In the genomic region with DNA sequence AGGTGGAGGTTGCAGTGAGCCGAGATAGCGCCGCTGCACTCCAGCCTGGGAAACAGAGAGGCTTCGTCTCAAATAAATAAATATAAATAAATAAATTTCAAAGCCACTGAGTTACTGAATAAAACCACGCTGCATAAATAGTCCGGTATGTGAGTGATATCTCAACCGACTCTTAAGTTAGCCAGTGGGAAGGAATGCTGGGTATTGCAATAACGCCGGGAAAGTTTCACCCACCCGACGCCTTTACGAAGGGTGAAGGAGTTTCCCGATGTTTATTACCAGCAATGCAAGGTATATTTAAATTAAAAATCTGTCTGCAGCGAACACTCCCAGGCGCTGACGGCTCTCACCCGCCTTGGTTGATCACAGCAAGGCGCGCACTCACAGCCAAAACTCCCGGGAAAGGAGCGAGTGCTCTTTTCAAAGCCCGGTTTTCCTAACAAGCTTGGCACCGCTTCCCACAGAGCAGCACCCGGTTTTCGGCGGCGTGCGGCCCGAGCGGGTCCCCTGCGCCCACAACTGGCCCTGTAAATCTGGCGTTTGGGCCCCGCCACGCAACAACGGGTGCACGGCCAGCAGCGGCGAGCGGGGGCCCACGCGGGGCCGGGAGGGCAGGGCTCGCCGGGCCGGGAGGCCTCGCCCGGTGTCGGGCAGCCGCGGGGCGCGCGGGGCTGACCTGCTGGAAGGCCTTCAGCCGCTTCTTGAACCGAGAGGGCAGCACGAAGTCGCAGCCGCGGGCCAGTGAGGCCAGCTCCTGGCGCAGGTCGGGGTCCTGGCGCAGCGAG, we compare ENCODE assay signal across 8 cellular contexts. TPM values are rescaled to one million over a fixed set of nuclear protein-coding genes. Genes with fewer than 3 reads are reported as not detected.
A peak's percentile ranks its signal among the peaks of the same experiment; 100 is the strongest.
DNase-seq lines count a peak whose midpoint lies in the region; ATAC-seq and TF ChIP-seq lines count a peak whose summit lies in the region.

No MANE protein-coding gene starts in this region.

- H3K4me3 ChIP-seq in foreskin fibroblast (ENCODE audit: low read depth in 1 of 2, low read length in 2 of 2): peak overlapping the region; percentile 43 to 51

- H3K27me3 Mint-ChIP-seq in activated B cell treated with CpG ODN at 0.5 μM for 24 hours: peaks cover 33% of the 10 kb centered on the region

- no peaks in the 10 kb centered on the region for H3K36me3 ChIP-seq in ES-I3 (ENCODE audit: insufficient read depth, low read length)

- ATAC-seq in activated B cell treated with CpG ODN at 0.5 μM for 24 hours (ENCODE audit: low read depth): no peak

- H3K9me3 ChIP-seq in ES-I3 (ENCODE audit: control insufficient read depth, insufficient read depth, low read length): no peaks in the 10 kb centered on the region

- peaks cover 13% of the 10 kb centered on the region for H3K4me1 ChIP-seq in ES-I3 (ENCODE audit: insufficient read depth, low read length)

- DNase-seq in activated B cell treated with CpG ODN at 0.5 μM for 24 hours (no peak), foreskin fibroblast (peak; percentile 15 to 48), retina (peak; percentile 48), NCI-H446 (lab: John Stamatoyannopoulos, UW) (no peak), COLO829 (ENCODE audit: low spot score) (no peak), cerebellar nuclear complex (lab: John Stamatoyannopoulos, UW) (no peak), T-helper 9 cell (no peak)

- no peaks in the 10 kb centered on the region for H3K9me3 Mint-ChIP-seq in activated B cell treated with CpG ODN at 0.5 μM for 24 hours

- H3K9ac ChIP-seq in ES-I3 (ENCODE audit: low read depth, low read length): peak overlapping the region; percentile 64

- peak overlapping the region; percentile 46 for H3K4me3 Mint-ChIP-seq in activated B cell treated with CpG ODN at 0.5 μM for 24 hours

- CTCF ChIA-PET in activated B cell treated with CpG ODN at 0.5 μM for 24 hours (lab: Charles Lee): no interaction called here

- no peaks in the 10 kb centered on the region for H3K36me3 Mint-ChIP-seq in activated B cell treated with CpG ODN at 0.5 μM for 24 hours (ENCODE audit: low read depth)

- H3K27ac Mint-ChIP-seq in activated B cell treated with CpG ODN at 0.5 μM for 24 hours: no peak overlapping the region

- intact Hi-C loops in activated B cell treated with CpG ODN at 0.5 μM for 24 hours (cut with micrococcal nuclease): no loop called here

- POLR2A ChIA-PET in activated B cell treated with CpG ODN at 0.5 μM for 24 hours (lab: Charles Lee): no interaction called here

- TF ChIP-seq CTCF in activated B cell treated with CpG ODN at 0.5 μM for 24 hours (IDR thresholded peaks at IDR 0.05) (no peak), foreskin fibroblast (IDR thresholded peaks at IDR 0.05; ENCODE audit: low read depth, low read length) (no peak)

- H3K4me1 Mint-ChIP-seq in activated B cell treated with CpG ODN at 0.5 μM for 24 hours: peaks cover 31% of the 10 kb centered on the region

RNA-seq across cellular contexts. Expression of gene PPP2R3B, which starts 13.7 kb away (rescaled TPM):
- 15.4 and 15.5 TPM in 2 replicates for total RNA-seq in activated B cell treated with CpG ODN at 0.5 μM for 24 hours

RNA-seq across cellular contexts. Expression of gene GTPBP6, which starts 54.5 kb away (rescaled TPM):
- total RNA-seq in activated B cell treated with CpG ODN at 0.5 μM for 24 hours: 69.9 and 75.6 TPM in 2 replicates

Comparison
In these comparisons a context has a peak if more than half of its experiments do, and no peak if none do; other contexts are left out.
1. DNase-seq: peak in foreskin fibroblast (2 of 2) and retina (single experiment); none in activated B cell treated with CpG ODN at 0.5 μM for 24 hours (single experiment), NCI-H446 (0 of 2), COLO829 (single experiment), cerebellar nuclear complex (0 of 2) and T-helper 9 cell (single experiment).